ENCODE assay signal across 18 cellular contexts in genomic region chr18:80191907-80192652, GRCh38. TPM values are rescaled to one million over a fixed set of nuclear protein-coding genes. Genes with fewer than 3 reads are reported as not detected.
"Had no signal": no experiment of that assay in that cellular context is flagged by ENCODE, and none has a peak within 500 bp of the region (broad histone marks: within the 10 kb centered on the region; RNA-seq: fewer than 3 reads in every experiment).

No MANE protein-coding gene starts in this region.

- H3K36me3 ChIP-seq: colonic mucosa, transverse colon had no signal

- H3K4me3 Mint-ChIP-seq: activated naive CD8-positive, alpha-beta T cell treated with anti-CD3 and anti-CD28 coated beads, Interleukin-2, amount 10 ng/mL, durations not matched to agents 7 days and 5 days; brain; memory B cell; naive thymus-derived CD4-positive, alpha-beta T cell; stimulated activated memory B cell treated with anti-CD40 and anti-IgM and Interleukin-4, amounts not matched to agents 10 μg/mL and 1 μg/mL and 100 μg/mL, for 72 hours had no signal

- H3K4me1 Mint-ChIP-seq: activated naive CD8-positive, alpha-beta T cell treated with anti-CD3 and anti-CD28 coated beads, Interleukin-2, amount 10 ng/mL, durations not matched to agents 7 days and 5 days; memory B cell had no signal

- ATAC-seq: left ventricle myocardium superior; mucosa of descending colon; naive thymus-derived CD4-positive, alpha-beta T cell; stimulated activated memory B cell treated with anti-CD40 and anti-IgM and Interleukin-4, amounts not matched to agents 10 μg/mL and 1 μg/mL and 100 μg/mL, for 72 hours had no signal

- H3K27me3 ChIP-seq: colonic mucosa, transverse colon had no signal

- H3K9me3 ChIP-seq: colonic mucosa, mucosa of descending colon, transverse colon had no signal

- DNase-seq: activated CD4-positive, alpha-beta T cell treated with anti-CD3 and anti-CD28 coated beads, Interleukin-2, amount 50 U/mL, for 4 hours; activated CD4-positive, CD25-positive, alpha-beta regulatory T cell treated with anti-CD3 and anti-CD28 coated beads, Interleukin-2, amount 50 U/mL, for 72 hours; activated naive CD8-positive, alpha-beta T cell treated with anti-CD3 and anti-CD28 coated beads, Interleukin-2, amount 10 ng/mL, durations not matched to agents 7 days and 5 days; central memory CD4-positive, alpha-beta T cell; colonic mucosa; effector CD4-positive, alpha-beta T cell; foreskin fibroblast; hypothalamus; left ventricle myocardium superior; mucosa of descending colon; naive thymus-derived CD4-positive, alpha-beta T cell; stimulated activated CD4-positive, alpha-beta T cell treated with anti-CD3 and anti-CD28 coated beads, Interleukin-12 subunit alpha, Interleukin-12 subunit beta, amount 100 ng/mL, for 4 hours; stimulated activated CD4-positive, alpha-beta T cell treated with anti-CD3 and anti-CD28 coated beads, Interleukin-2, amount 100 ng/mL, for 24 hours; transverse colon had no signal

- H3K4me1 ChIP-seq: colonic mucosa, parathyroid adenoma, transverse colon had no signal

- H3K36me3 Mint-ChIP-seq: activated naive CD8-positive, alpha-beta T cell treated with anti-CD3 and anti-CD28 coated beads, Interleukin-2, amount 10 ng/mL, durations not matched to agents 7 days and 5 days; memory B cell; naive thymus-derived CD4-positive, alpha-beta T cell; stimulated activated memory B cell treated with anti-CD40 and anti-IgM and Interleukin-4, amounts not matched to agents 10 μg/mL and 1 μg/mL and 100 μg/mL, for 72 hours had no signal

- H3K27ac ChIP-seq: colonic mucosa, parathyroid adenoma, transverse colon had no signal

- H3K27me3 Mint-ChIP-seq: brain had no signal

- H3K4me3 ChIP-seq: colonic mucosa, mucosa of descending colon, transverse colon had no signal

- H3K9me3 Mint-ChIP-seq: activated naive CD8-positive, alpha-beta T cell treated with anti-CD3 and anti-CD28 coated beads, Interleukin-2, amount 10 ng/mL, durations not matched to agents 7 days and 5 days; brain; memory B cell; stimulated activated memory B cell treated with anti-CD40 and anti-IgM and Interleukin-4, amounts not matched to agents 10 μg/mL and 1 μg/mL and 100 μg/mL, for 72 hours had no signal

- H3K27ac Mint-ChIP-seq: activated naive CD8-positive, alpha-beta T cell treated with anti-CD3 and anti-CD28 coated beads, Interleukin-2, amount 10 ng/mL, durations not matched to agents 7 days and 5 days; memory B cell; naive thymus-derived CD4-positive, alpha-beta T cell; stimulated activated memory B cell treated with anti-CD40 and anti-IgM and Interleukin-4, amounts not matched to agents 10 μg/mL and 1 μg/mL and 100 μg/mL, for 72 hours had no signal

RNA-seq across cellular contexts. Expression of gene PARD6G, which starts 55.2 kb away (rescaled TPM):
- polyA plus RNA-seq: naive thymus-derived CD4-positive, alpha-beta T cell had no signal
